In genomic region chr6:146857180-146857959, GRCh38 we compare ENCODE assay signal across 1 cellular context.
TF ChIP-seq lines count a peak whose summit lies in the region.

No MANE protein-coding gene starts in this region.

TF ChIP-seq in HepG2, 621 proteins besides CTCF, POLR2A, EP300 and RAD21 (continued from another document and continues in another):
- TF ChIP-seq GMEB2 (CRISPR knock-in tag; IDR thresholded peaks at IDR 0.05; ENCODE audit: low read depth) (0 out of 2 replicates have a peak, but pooled peaks have one; percentile 24), SMYD3 (CRISPR knock-in tag; IDR thresholded peaks at IDR 0.05) (peak; percentile 52; the same call in 1 of the 2 replicates), ARID2 (CRISPR knock-in tag; IDR thresholded peaks at IDR 0.05; ENCODE audit: borderline replicate concordance) (0 out of 2 replicates have a peak, but pooled peaks have one; percentile 15), GZF1 (CRISPR knock-in tag; IDR thresholded peaks at IDR 0.05) (no peak), NR1H2 (CRISPR knock-in tag; IDR thresholded peaks at IDR 0.05; ENCODE audit: borderline replicate concordance, low read depth) (no peak), ZSCAN31 (CRISPR knock-in tag; IDR thresholded peaks at IDR 0.05; ENCODE audit: low read depth) (0 out of 2 replicates have a peak, but pooled peaks have one; percentile 34), ZFY (CRISPR knock-in tag; IDR thresholded peaks at IDR 0.05) (peak; percentile 66; the same call in 1 of the 2 replicates), FOXJ3 (CRISPR knock-in tag; IDR thresholded peaks at IDR 0.05; ENCODE audit: borderline replicate concordance) (peak; percentile 19; the same call in 1 of the 2 replicates), NR2F6 (IDR thresholded peaks at IDR 0.05) (no peak; the same call in 1 of the 2 replicates), NR2F6 (CRISPR knock-in tag; IDR thresholded peaks at IDR 0.05) (peak; percentile 66; the same call in 1 of the 2 replicates), CBX5 (CRISPR knock-in tag; IDR thresholded peaks at IDR 0.05; ENCODE audit: borderline replicate concordance) (peak; percentile 96; the same call in 1 of the 2 replicates), FOXA3 (CRISPR knock-in tag; IDR thresholded peaks at IDR 0.05) (peak; percentile 70), GTF2F1 (IDR thresholded peaks at IDR 0.05; ENCODE audit: low read length) (no peak), ZBTB2 (CRISPR knock-in tag; IDR thresholded peaks at IDR 0.05; ENCODE audit: low read depth) (no peak), DR1 (CRISPR knock-in tag; IDR thresholded peaks at IDR 0.05) (peak; percentile 56; the same call in 1 of the 2 replicates), ZNF513 (CRISPR knock-in tag; conservative IDR thresholded peaks at IDR 0.05) (no peak), ZNF260 (CRISPR knock-in tag; IDR thresholded peaks at IDR 0.05; ENCODE audit: borderline replicate concordance, low read depth) (no peak), KDM3A (CRISPR knock-in tag; IDR thresholded peaks at IDR 0.05; ENCODE audit: low read depth) (peak; percentile 96), ZNF441 (CRISPR knock-in tag; IDR thresholded peaks at IDR 0.05; ENCODE audit: borderline replicate concordance) (peak; percentile 37; the same call in 1 of the 2 replicates), MEF2D (CRISPR knock-in tag; IDR thresholded peaks at IDR 0.05) (0 out of 2 replicates have a peak, but pooled peaks have one; percentile 53), E2F5 (CRISPR knock-in tag; conservative IDR thresholded peaks at IDR 0.05) (peak; percentile 84), CSRNP1 (CRISPR knock-in tag; IDR thresholded peaks at IDR 0.05) (peak; percentile 74), ELF1 (CRISPR knock-in tag; IDR thresholded peaks at IDR 0.05) (peak; percentile 52; the same call in 1 of the 2 replicates), GATAD2A (CRISPR knock-in tag; IDR thresholded peaks at IDR 0.05) (peak; percentile 83), USF2 (IDR thresholded peaks at IDR 0.05; ENCODE audit: low read depth, low read length) (no peak), USF2 (CRISPR knock-in tag; IDR thresholded peaks at IDR 0.05; ENCODE audit: borderline replicate concordance) (no peak), TEF (CRISPR knock-in tag; IDR thresholded peaks at IDR 0.05) (peak; percentile 99), ZNF407 (CRISPR knock-in tag; IDR thresholded peaks at IDR 0.05; ENCODE audit: not compliant biosample characterization) (peak; percentile 40), ZNF773 (CRISPR knock-in tag; IDR thresholded peaks at IDR 0.05; ENCODE audit: borderline replicate concordance) (peak; percentile 42; the same call in 1 of the 2 replicates), CEBPG (CRISPR knock-in tag; IDR thresholded peaks at IDR 0.05) (peak; percentile 100), SP5 (CRISPR knock-in tag; IDR thresholded peaks at IDR 0.05; ENCODE audit: borderline replicate concordance, low read depth) (peak; percentile 24; the same call in 1 of the 2 replicates), MXD1 (CRISPR knock-in tag; IDR thresholded peaks at IDR 0.05) (0 out of 2 replicates have a peak, but pooled peaks have one; percentile 56), RCOR2 (CRISPR knock-in tag; IDR thresholded peaks at IDR 0.05) (no peak), NCOA2 (CRISPR knock-in tag; IDR thresholded peaks at IDR 0.05) (peak; percentile 58; the same call in 1 of the 2 replicates), MIXL1 (CRISPR knock-in tag; IDR thresholded peaks at IDR 0.05) (peak; percentile 79; the same call in 1 of the 2 replicates), HIC2 (CRISPR knock-in tag; IDR thresholded peaks at IDR 0.05; ENCODE audit: low read depth) (no peak), MBNL3 (CRISPR knock-in tag; conservative IDR thresholded peaks at IDR 0.05) (no peak), GATA4 (IDR thresholded peaks at IDR 0.05; ENCODE audit: borderline replicate concordance, low read depth) (no peak)
